In genomic region chr1:4963251-4963650, GRCh38 we compare ENCODE assay signal across 26 cellular contexts.
A peak's percentile ranks its signal among the peaks of the same experiment; 100 is the strongest.
DNase-seq lines count a peak whose midpoint lies in the region; ATAC-seq and TF ChIP-seq lines count a peak whose summit lies in the region.
"Had no signal": no experiment of that assay in that cellular context is flagged by ENCODE, and none has a peak within 500 bp of the region (broad histone marks: within the 10 kb centered on the region; RNA-seq: fewer than 3 reads in every experiment).

No MANE protein-coding gene starts in this region.

- intact Hi-C loops in adrenal gland (cut with DNase I) (no loop called here), prostate gland (cut with DNase I) (no loop called here)

- H3K9me3 ChIP-seq in adrenal gland (replicated peaks in 1 of 3) (no peaks in the 10 kb centered on the region), prostate gland (no peaks in the 10 kb centered on the region)
- H3K9me3 ChIP-seq: uterus had no signal

- no peaks in the 10 kb centered on the region for H3K36me3 ChIP-seq in adrenal gland (replicated peaks in 1 of 2)
- H3K36me3 ChIP-seq in prostate gland = no peaks in the 10 kb centered on the region
- H3K36me3 ChIP-seq: uterus had no signal

- DNase-seq in AG10803 (ENCODE audit: low read depth) = peak; percentile 66
- DNase-seq in LoVo (ENCODE audit: low spot score) = peak; percentile 2
- peak; percentile 64 to 90 (median 84) for DNase-seq in adrenal gland
- DNase-seq in kidney tubule cell (ENCODE audit: low spot score) = peak; percentile 81
- DNase-seq in prostate gland (ENCODE audit: low spot score) = no peak
- no peak for DNase-seq in NCI-H1694 treated with DMSO at 0.1 percent for 48 hours (lab: John Stamatoyannopoulos, UW)
- DNase-seq in type B pancreatic cell (ENCODE audit: extremely low spot score, unreplicated experiment) = no peak
- DNase-seq: activated CD8-positive, alpha-beta T cell treated with anti-CD3 and anti-CD28 coated beads, Interleukin-2, amount 10 ng/mL, durations not matched to agents 7 days and 5 days; activated T-cell treated with anti-CD3 and anti-CD28 coated beads, Interleukin-2, amount 50 U/mL, for 72 hours; CD8-positive, alpha-beta T cell; DND-41; foreskin melanocyte; kidney glomerular epithelial cell; mesenchymal stem cell; natural killer cell; NCI-H187 treated with DMSO at 0.1 percent for 48 hours; NCI-H226; small intestine; stimulated activated CD4-positive, alpha-beta T cell treated with anti-CD3 and anti-CD28 coated beads, Interleukin-2, amount 100 ng/mL, for 48 hours; uterus had no signal

- peaks cover 11 to 14% of the 10 kb centered on the region in 2 donors for H3K4me1 ChIP-seq in adrenal gland (replicated peaks in 1 of 2)
- H3K4me1 ChIP-seq in prostate gland (replicated peaks) = no peaks in the 10 kb centered on the region
- H3K4me1 ChIP-seq: uterus had no signal

- WGBS in adrenal gland, 4 donors = 42 to 46% (median 43%) methylated on average over 6 to 8 of the region's 8 CpGs
- 54% methylated on average over 8 of the region's 8 CpGs for WGBS in prostate gland

- no peak for TF ChIP-seq CTCF in AG10803 (conservative IDR thresholded peaks at IDR 0.05; ENCODE audit: low read length)
- TF ChIP-seq CTCF in adrenal gland (IDR thresholded peaks at IDR 0.05) = no peak
- no peak for TF ChIP-seq CTCF in prostate gland (IDR thresholded peaks at IDR 0.05)
- TF ChIP-seq CTCF in type B pancreatic cell (conservative IDR thresholded peaks at IDR 0.05) = no peak

- H3K4me3 Mint-ChIP-seq in type B pancreatic cell = no peak overlapping the region
- H3K4me3 Mint-ChIP-seq: activated CD8-positive, alpha-beta T cell treated with anti-CD3 and anti-CD28 coated beads, Interleukin-2, amount 10 ng/mL, durations not matched to agents 7 days and 5 days; activated naive CD8-positive, alpha-beta T cell; activated T-cell treated with anti-CD3 and anti-CD28 coated beads, Interleukin-2, amount 50 U/mL, for 72 hours; brain; CD8-positive, alpha-beta T cell; GM23338; natural killer cell had no signal

- peaks cover 34% of the 10 kb centered on the region for H3K27me3 Mint-ChIP-seq in type B pancreatic cell

- no peak for ATAC-seq in GM18498 (IDR thresholded peaks at IDR 0.05; ENCODE audit: unreplicated experiment)
- ATAC-seq: activated CD4-positive, CD25-positive, alpha-beta regulatory T cell treated with anti-CD3 and anti-CD28 coated beads, Interleukin-2, amount 50 U/mL, for 24 hours; activated CD8-positive, alpha-beta T cell treated with anti-CD3 and anti-CD28 coated beads, Interleukin-2, amount 10 ng/mL, durations not matched to agents 7 days and 5 days; activated T-cell treated with anti-CD3 and anti-CD28 coated beads, Interleukin-2, amount 50 U/mL, for 72 hours; CD8-positive, alpha-beta T cell; GM23338; natural killer cell; SK-N-SH treated with all-trans-retinoic acid at 6 μM for 48 hours had no signal

- H3K27ac Mint-ChIP-seq in type B pancreatic cell = no peak overlapping the region
- H3K27ac Mint-ChIP-seq: activated CD8-positive, alpha-beta T cell treated with anti-CD3 and anti-CD28 coated beads, Interleukin-2, amount 10 ng/mL, durations not matched to agents 7 days and 5 days; activated naive CD8-positive, alpha-beta T cell; activated T-cell treated with anti-CD3 and anti-CD28 coated beads, Interleukin-2, amount 50 U/mL, for 72 hours; brain; CD8-positive, alpha-beta T cell; GM23338; natural killer cell had no signal

- H3K36me3 Mint-ChIP-seq in type B pancreatic cell = no peaks in the 10 kb centered on the region
- H3K36me3 Mint-ChIP-seq: activated naive CD8-positive, alpha-beta T cell; brain; CD8-positive, alpha-beta T cell; natural killer cell had no signal

- H3K4me1 Mint-ChIP-seq in type B pancreatic cell (ENCODE audit: unreplicated experiment) = no peaks in the 10 kb centered on the region
- H3K4me1 Mint-ChIP-seq: natural killer cell had no signal

- H3K4me3 ChIP-seq in AG10803 (ENCODE audit: low read length) (no peak overlapping the region), adrenal gland (no peak overlapping the region), prostate gland (no peak overlapping the region)
- H3K4me3 ChIP-seq: GM23338, uterus had no signal

- TF ChIP-seq POLR2A in adrenal gland (IDR thresholded peaks at IDR 0.05) (no peak), prostate gland (IDR thresholded peaks at IDR 0.05) (no peak)

- H3K27me3 ChIP-seq in adrenal gland (no peaks in the 10 kb centered on the region), prostate gland (replicated peaks; ENCODE audit: insufficient read depth) (peaks cover 18% of the 10 kb centered on the region)
- H3K27me3 ChIP-seq: uterus had no signal

- H3K27ac ChIP-seq in adrenal gland = no peak overlapping the region
- H3K27ac ChIP-seq in prostate gland = no peak overlapping the region
- H3K27ac ChIP-seq: uterus had no signal

- H3K9me3 Mint-ChIP-seq in type B pancreatic cell = no peaks in the 10 kb centered on the region
- H3K9me3 Mint-ChIP-seq: activated T-cell treated with anti-CD3 and anti-CD28 coated beads, Interleukin-2, amount 50 U/mL, for 72 hours; CD8-positive, alpha-beta T cell; natural killer cell had no signal

Comparison
In these comparisons a context has a peak if more than half of its experiments do, and no peak if none do; other contexts are left out.
1. DNase-seq: peak in AG10803 (single experiment), LoVo (single experiment), adrenal gland (7 of 7) and kidney tubule cell (single experiment); none in prostate gland (single experiment), NCI-H1694 treated with DMSO at 0.1 percent for 48 hours (single experiment) and type B pancreatic cell (single experiment).